Comparison of ENCODE assay signal across 8 cellular contexts in the genomic region with DNA sequence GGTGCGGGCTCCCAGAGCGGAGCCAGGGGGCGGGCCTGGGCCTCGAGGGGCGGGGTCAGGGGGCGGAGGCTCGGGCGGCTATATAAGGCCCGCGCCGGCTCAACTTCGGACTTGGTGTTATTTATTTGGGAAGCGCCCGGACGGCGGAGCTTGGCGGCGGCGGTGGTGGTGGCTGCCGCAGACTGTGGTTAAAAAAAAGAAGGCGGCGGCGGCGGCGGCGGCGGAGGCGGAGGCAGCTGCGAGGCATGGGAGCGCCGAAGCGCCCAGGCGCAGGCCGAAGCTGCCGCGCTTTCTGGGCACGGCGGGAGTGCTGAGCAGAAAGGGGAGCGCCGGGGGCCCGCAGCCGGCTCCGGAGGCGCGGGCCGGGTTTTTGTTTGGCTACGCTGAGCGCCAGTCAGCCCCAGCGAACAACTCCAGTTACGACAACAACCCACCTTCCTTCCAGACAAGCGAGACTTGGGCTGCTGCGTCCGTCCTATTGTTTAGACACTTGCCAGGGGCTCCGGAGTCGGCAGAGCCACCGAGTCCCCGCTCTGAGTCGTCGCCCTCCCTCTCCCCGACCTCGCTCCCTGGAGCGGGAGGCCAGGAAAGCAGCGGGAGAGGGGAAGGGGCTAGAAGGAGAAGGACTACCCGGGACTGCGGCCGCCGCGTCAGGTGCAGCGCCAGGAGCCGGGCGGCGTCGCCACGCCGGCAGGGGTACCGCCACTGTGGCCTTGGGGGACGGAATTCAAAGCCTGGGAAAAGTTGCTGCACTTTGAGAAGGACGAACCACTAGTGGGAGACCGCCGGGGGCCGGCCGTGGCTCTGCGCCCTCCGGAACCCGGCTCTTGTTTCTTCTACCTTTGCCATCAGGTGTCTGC. TPM values are rescaled to one million over a fixed set of nuclear protein-coding genes. Genes with fewer than 3 reads are reported as not detected.
A peak's percentile ranks its signal among the peaks of the same experiment; 100 is the strongest.
DNase-seq lines count a peak whose midpoint lies in the region; ATAC-seq, FAIRE-seq and TF ChIP-seq lines count a peak whose summit lies in the region.

A gene with protein sequence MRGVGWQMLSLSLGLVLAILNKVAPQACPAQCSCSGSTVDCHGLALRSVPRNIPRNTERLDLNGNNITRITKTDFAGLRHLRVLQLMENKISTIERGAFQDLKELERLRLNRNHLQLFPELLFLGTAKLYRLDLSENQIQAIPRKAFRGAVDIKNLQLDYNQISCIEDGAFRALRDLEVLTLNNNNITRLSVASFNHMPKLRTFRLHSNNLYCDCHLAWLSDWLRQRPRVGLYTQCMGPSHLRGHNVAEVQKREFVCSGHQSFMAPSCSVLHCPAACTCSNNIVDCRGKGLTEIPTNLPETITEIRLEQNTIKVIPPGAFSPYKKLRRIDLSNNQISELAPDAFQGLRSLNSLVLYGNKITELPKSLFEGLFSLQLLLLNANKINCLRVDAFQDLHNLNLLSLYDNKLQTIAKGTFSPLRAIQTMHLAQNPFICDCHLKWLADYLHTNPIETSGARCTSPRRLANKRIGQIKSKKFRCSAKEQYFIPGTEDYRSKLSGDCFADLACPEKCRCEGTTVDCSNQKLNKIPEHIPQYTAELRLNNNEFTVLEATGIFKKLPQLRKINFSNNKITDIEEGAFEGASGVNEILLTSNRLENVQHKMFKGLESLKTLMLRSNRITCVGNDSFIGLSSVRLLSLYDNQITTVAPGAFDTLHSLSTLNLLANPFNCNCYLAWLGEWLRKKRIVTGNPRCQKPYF (N-terminal part only) (plus strand): TSS at position 110 of the 860 bp plus-strand sequence. CDS start 1,911 bp downstream, outside the sequence.

- H3K4me1 ChIP-seq in SK-N-SH (ENCODE audit: control insufficient read depth in 1 of 2, insufficient read depth in 2 of 2, low read depth in 1 of 2, low read length in 1 of 2), result peaks cover 13 to 26% of the 10 kb centered on the region in 2 experiments
- H3K4me1 ChIP-seq in right lobe of liver, result peaks cover 0 to 18% (median 4%) of the 10 kb centered on the region in 4 donors
- H3K4me1 ChIP-seq in stomach, result peaks cover 0 to 51% (median 37%) of the 10 kb centered on the region in 4 donors

- peak; percentile 60 for DNase-seq in GM12891 (ENCODE audit: insufficient read length, low spot score)
- DNase-seq in H54 (ENCODE audit: insufficient read length, low spot score), result peak; percentile 67
- DNase-seq in Kasumi-1 (lab: John Stamatoyannopoulos, UW), result peak; percentile 45 to 54
- DNase-seq in SK-N-SH, result peak; percentile 96
- peak; percentile 64 for DNase-seq in dermis blood vessel endothelial cell
- peak; percentile 81 to 87 (median 86) for DNase-seq in right lobe of liver
- peak; percentile 81 for DNase-seq in stomach
- DNase-seq in T-helper 9 cell, result no peak

- 3% methylated on average over 32 of the region's 85 CpGs for WGBS in SK-N-SH (ENCODE audit: low lambda C conversion rate)
- WGBS in right lobe of liver (ENCODE audit: insufficient coverage, low coverage, low lambda C conversion rate, missing lambda C conversion rate), result 0% methylated on average over 7 of the region's 85 CpGs
- 0 to 1% (median 1%) methylated on average over 51 to 85 of the region's 85 CpGs for WGBS in stomach, 5 donors

- intact Hi-C loops in right lobe of liver (cut with DNase I), result no loop called here
- intact Hi-C loops in stomach (cut with DNase I; ENCODE audit: low total_unique reads), result no loop called here

- TF ChIP-seq RAD21 in SK-N-SH (IDR thresholded peaks at IDR 0.05; ENCODE audit: low read length), result no peak

- ATAC-seq in right lobe of liver, result peak; percentile 94 to 97 (median 96)

- H3K4me3 ChIP-seq in SK-N-SH (ENCODE audit: low read depth in 2 of 2, low read length in 1 of 2), result peak within 1 kb of the TSS; percentile 78 to 96
- H3K4me3 ChIP-seq in right lobe of liver, result peak within 1 kb of the TSS; percentile 42 to 64 (median 56)
- H3K4me3 ChIP-seq in stomach, result peak within 1 kb of the TSS; percentile 53 to 78 (median 64)

- FAIRE-seq in GM12891 (lab: Jason Lieb, UNC) (no peak), H54 (lab: Jason Lieb, UNC) (no peak)

- H3K27me3 ChIP-seq in SK-N-SH (ENCODE audit: insufficient read depth) (no peaks in the 10 kb centered on the region), right lobe of liver (peaks cover 0 to 7% of the 10 kb centered on the region in 2 donors), stomach (peaks cover 0 to 48% (median 37%) of the 10 kb centered on the region in 3 donors)

- H3F3A ChIP-seq in SK-N-SH (replicated peaks; ENCODE audit: insufficient read depth), result peaks cover 31% of the 10 kb centered on the region

- H4K20me1 ChIP-seq in SK-N-SH (ENCODE audit: insufficient read depth), result peaks cover 50% of the 10 kb centered on the region

- peak within 1 kb of the TSS; percentile 98 for H3K4me2 ChIP-seq in SK-N-SH

- POLR2A ChIA-PET in SK-N-SH (lab: Yijun Ruan, JAX), result no interaction called here

- H3K36me3 ChIP-seq in SK-N-SH (replicated peaks in 1 of 2; ENCODE audit: control insufficient read depth in 1 of 2, insufficient read depth in 2 of 2, low read length in 1 of 2) (peaks cover 0 to 4% of the 10 kb centered on the region in 2 experiments), right lobe of liver (no peaks in the 10 kb centered on the region), stomach (no peaks in the 10 kb centered on the region)

- no peaks in the 10 kb centered on the region for H3K9me2 ChIP-seq in SK-N-SH

- TF ChIP-seq CTCF in SK-N-SH (IDR thresholded peaks at IDR 0.05), result no peak
- peak in 1 of 4 donors; percentile 19 for TF ChIP-seq CTCF in right lobe of liver (IDR thresholded peaks at IDR 0.05)
- TF ChIP-seq CTCF in stomach (IDR thresholded peaks at IDR 0.05), result no peak

- peak within 1 kb of the TSS; percentile 91 for H2AFZ ChIP-seq in SK-N-SH (ENCODE audit: low read depth)

- no peaks in the 10 kb centered on the region for H3K9me3 ChIP-seq in SK-N-SH
- no peaks in the 10 kb centered on the region for H3K9me3 ChIP-seq in right lobe of liver
- H3K9me3 ChIP-seq in stomach, result no peaks in the 10 kb centered on the region

- peak within 1 kb of the TSS; percentile 53 to 74 for H3K27ac ChIP-seq in SK-N-SH (ENCODE audit: low read depth in 2 of 2, low read length in 1 of 2)
- H3K27ac ChIP-seq in right lobe of liver, result no peak within 1 kb of the TSS
- H3K27ac ChIP-seq in stomach, result peak within 1 kb of the TSS in 4 of 5 donors; percentile 5 to 71 (median 58)

- peak within 1 kb of the TSS; percentile 74 for H3K9ac ChIP-seq in SK-N-SH

- peak in 1 of 2 experiments; percentile 43; a peak in 1 of 4 replicates for TF ChIP-seq EP300 in SK-N-SH (IDR thresholded peaks at IDR 0.05; ENCODE audit: borderline replicate concordance in 1 of 2, low read depth in 1 of 2, low read length in 1 of 2)
- no peak for TF ChIP-seq EP300 in stomach (IDR thresholded peaks at IDR 0.05)

- H3K79me2 ChIP-seq in SK-N-SH (ENCODE audit: insufficient read depth), result peaks cover 52% of the 10 kb centered on the region

- CTCF ChIA-PET in SK-N-SH (lab: Yijun Ruan, JAX), result interaction anchor here (0.6 to 1.5 kb wide), 6 partner anchors 19 to 817 kb away, joined by 3 read pairs; no protein-coding TSS in a partner anchor

- TF ChIP-seq POLR2A in GM12891 (IDR thresholded peaks at IDR 0.05; ENCODE audit: low read depth, low read length) (no peak), H54 (IDR thresholded peaks at IDR 0.05; ENCODE audit: low read depth, low read length) (peak; percentile 59; the same call in 1 of the 2 replicates), right lobe of liver (IDR thresholded peaks at IDR 0.05) (peak; percentile 59), stomach (IDR thresholded peaks at IDR 0.05) (peak in 1 of 4 donors; percentile 15)

TF ChIP-seq in GM12891, 5 proteins besides CTCF, POLR2A, EP300 and RAD21:
- no peak for TF ChIP-seq SPI1 (IDR thresholded peaks at IDR 0.05; ENCODE audit: low read depth, low read length)
- no peak for TF ChIP-seq PAX5 (IDR thresholded peaks at IDR 0.05; ENCODE audit: insufficient read depth, low read length, severe bottlenecking)

TF ChIP-seq in SK-N-SH, 30 proteins besides CTCF, POLR2A, EP300 and RAD21:
- TF ChIP-seq POLR2AphosphoS5 (IDR thresholded peaks at IDR 0.05; ENCODE audit: low read depth, low read length), result peak; percentile 99
- TF ChIP-seq, protein P1, sequence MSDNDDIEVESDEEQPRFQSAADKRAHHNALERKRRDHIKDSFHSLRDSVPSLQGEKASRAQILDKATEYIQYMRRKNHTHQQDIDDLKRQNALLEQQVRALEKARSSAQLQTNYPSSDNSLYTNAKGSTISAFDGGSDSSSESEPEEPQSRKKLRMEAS (IDR thresholded peaks at IDR 0.05; ENCODE audit: low read depth), result peak; percentile 53
- TF ChIP-seq TAF1 (IDR thresholded peaks at IDR 0.05; ENCODE audit: borderline replicate concordance, low read depth, low read length), result peak; percentile 98
- TF ChIP-seq SIN3A (IDR thresholded peaks at IDR 0.05; ENCODE audit: borderline replicate concordance, low read depth, low read length), result peak; percentile 72; the same call in 1 of the 2 replicates
- TF ChIP-seq FOXM1 (IDR thresholded peaks at IDR 0.05; ENCODE audit: low read depth), result no peak
- TF ChIP-seq, protein P2, sequence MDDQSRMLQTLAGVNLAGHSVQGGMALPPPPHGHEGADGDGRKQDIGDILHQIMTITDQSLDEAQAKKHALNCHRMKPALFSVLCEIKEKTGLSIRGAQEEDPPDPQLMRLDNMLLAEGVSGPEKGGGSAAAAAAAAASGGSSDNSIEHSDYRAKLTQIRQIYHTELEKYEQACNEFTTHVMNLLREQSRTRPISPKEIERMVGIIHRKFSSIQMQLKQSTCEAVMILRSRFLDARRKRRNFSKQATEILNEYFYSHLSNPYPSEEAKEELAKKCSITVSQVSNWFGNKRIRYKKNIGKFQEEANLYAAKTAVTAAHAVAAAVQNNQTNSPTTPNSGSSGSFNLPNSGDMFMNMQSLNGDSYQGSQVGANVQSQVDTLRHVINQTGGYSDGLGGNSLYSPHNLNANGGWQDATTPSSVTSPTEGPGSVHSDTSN (IDR thresholded peaks at IDR 0.05), result peak; percentile 27; the same call in 1 of the 2 replicates
- no peak; the same call in 1 of the 2 replicates for TF ChIP-seq RXRA (IDR thresholded peaks at IDR 0.05; ENCODE audit: borderline replicate concordance, low read depth)

RNA-seq across cellular contexts. Expression of the gene that starts here (rescaled TPM):
- not detected for polyA plus RNA-seq in GM12891 (2012; ENCODE audit: low read depth, missing spikeins)
- polyA plus RNA-seq in SK-N-SH (2012; rRNA removed) (53.6 and 68.7 TPM in 2 replicates), stomach (1 to 10 TPM; 2.1 to 4.6 (median 2.6) TPM)
- 69.5 and 76.0 TPM in 2 replicates for polyA plus RNA-seq in SK-N-SH (2012; cell fraction: cytosol; rRNA removed)
- polyA plus RNA-seq in SK-N-SH (2012; cell fraction: nucleus; rRNA removed), result 69.7 and 99.6 TPM in 2 replicates
- total RNA-seq in dermis blood vessel endothelial cell (0.34 and 0.65 TPM in 2 replicates), right lobe of liver (1 to 10 TPM in 5 of 6 experiments, under 1 TPM in 1; 0.87 to 2.5 (median 1.3) TPM), stomach (10 to 100 TPM in 2 of 5 donors, 1 to 10 TPM in 3; 4.1 to 57.3 (median 9.6) TPM)

Comparison
In these comparisons a context has a peak if more than half of its experiments do, and no peak if none do; other contexts are left out.
1. RNA of the gene that starts here (polyA plus RNA-seq): 53.6 to 99.6 TPM in SK-N-SH; 2.1 to 4.6 TPM in stomach; every median in the first group is over 4 times any median in the second.
2. Peak in DNase-seq in dermis blood vessel endothelial cell; RNA of the gene not detected or under 1 TPM.
3. H3K27ac ChIP-seq: peak in SK-N-SH (2 of 2) and stomach (4 of 5); none in right lobe of liver (0 of 3).
4. Peak in every context shown above with its lines, with median percentiles within 50 percentile points of each other: H3K4me3 ChIP-seq.